Comparison of ENCODE assay signal across 21 cellular contexts in genomic region chr7:46397591-46397990, GRCh38.
"Had no signal": no experiment of that assay in that cellular context is flagged by ENCODE, and none has a peak within 500 bp of the region (broad histone marks: within the 10 kb centered on the region; RNA-seq: fewer than 3 reads in every experiment).

No MANE protein-coding gene starts in this region.

- H3K36me3 ChIP-seq: SJSA1 had no signal

- ATAC-seq: Panc1 had no signal

- H3K4me1 ChIP-seq: SJSA1 had no signal

- H3K4me3 ChIP-seq: SJSA1, SK-N-MC had no signal

- H3K9me3 ChIP-seq: SJSA1 had no signal

- DNase-seq: Kasumi-1, MM.1S, NCI-H1092 treated with DMSO at 0.1 percent for 48 hours, NCI-H1436, NCI-H187, NCI-H2029, NCI-H2081 treated with DMSO at 0.1 percent for 48 hours, NCI-H2171, NCI-H226, NCI-H446, NCI-H510A, NCI-H524 treated with DMSO at 0.1 percent for 48 hours, NCI-H69, NCI-H774, SHP77 had no signal

- H3K27ac ChIP-seq: HL-60, KMS-11, RWPE1, SJSA1, SK-N-MC had no signal

- H3K27me3 ChIP-seq: SJSA1 had no signal
